20 cellular contexts compared by ENCODE assay signal in genomic region chr10:232878-233277, GRCh38.
DNase-seq lines count a peak whose midpoint lies in the region; ATAC-seq, FAIRE-seq and TF ChIP-seq lines count a peak whose summit lies in the region.
"Had no signal": no experiment of that assay in that cellular context is flagged by ENCODE, and none has a peak within 500 bp of the region (broad histone marks: within the 10 kb centered on the region; RNA-seq: fewer than 3 reads in every experiment).

No MANE protein-coding gene starts in this region.

- no peak overlapping the region for H3K4me3 ChIP-seq in CD8-positive, alpha-beta T cell (ENCODE audit: low read depth, low read length)
- no peak overlapping the region for H3K4me3 ChIP-seq in astrocyte (ENCODE audit: insufficient read depth, low read depth, low read length)
- H3K4me3 ChIP-seq in thyroid gland (replicated peaks in 1 of 3) = no peak overlapping the region
- H3K4me3 ChIP-seq: BLaER1, GM23248 had no signal

- peak in 2 of 7 experiments; percentile 9 to 42 for DNase-seq in CD8-positive, alpha-beta T cell
- DNase-seq in T-helper 17 cell = no peak
- no peak for DNase-seq in astrocyte (ENCODE audit: low read depth)
- DNase-seq in thyroid gland = no peak
- DNase-seq in GM19240 (ENCODE audit: insufficient read length, low spot score) = no peak
- no peak for DNase-seq in SKM-1 treated with dmso at 0.1 percent for 144 hours (lab: John Stamatoyannopoulos, UW; ENCODE audit: unreplicated experiment)
- DNase-seq: Calu3; CD4-positive, CD25-positive, alpha-beta regulatory T cell; COR-L47; DMS53; DMS79 treated with DMSO at 0.1 percent for 48 hours; GF-D8; GM23248; H7; HCEC 1CT had no signal

- H3K27ac ChIP-seq in CD8-positive, alpha-beta T cell (ENCODE audit: low read depth, low read length) = no peak overlapping the region
- H3K27ac ChIP-seq in astrocyte (ENCODE audit: low read depth, low read length) (no peak overlapping the region), thyroid gland (peak overlapping the region; percentile 67 to 83 (median 79))
- H3K27ac ChIP-seq: BLaER1, C4-2B, GM23248 had no signal

- peaks cover 9% of the 10 kb centered on the region for H3K79me2 ChIP-seq in astrocyte (ENCODE audit: insufficient read depth, low read length)

- H3K36me3 Mint-ChIP-seq in CD8-positive, alpha-beta T cell = peaks cover 36% of the 10 kb centered on the region
- H3K36me3 Mint-ChIP-seq in T-helper 17 cell (ENCODE audit: low read depth) (no peaks in the 10 kb centered on the region), astrocyte (ENCODE audit: low read depth, unreplicated experiment) (peaks cover 3% of the 10 kb centered on the region)

- peak; percentile 77 for ATAC-seq in CD8-positive, alpha-beta T cell
- no peak for ATAC-seq in T-helper 17 cell

- no peaks in the 10 kb centered on the region for H3K36me3 ChIP-seq in CD8-positive, alpha-beta T cell (ENCODE audit: insufficient read depth, low read length)
- H3K36me3 ChIP-seq in astrocyte (ENCODE audit: insufficient read depth, low read length) (no peaks in the 10 kb centered on the region), thyroid gland (no peaks in the 10 kb centered on the region)

- H4K20me1 ChIP-seq in astrocyte (ENCODE audit: insufficient read depth, low read length) = no peaks in the 10 kb centered on the region
- H4K20me1 ChIP-seq: BLaER1 had no signal

- H3K27me3 Mint-ChIP-seq in CD8-positive, alpha-beta T cell (ENCODE audit: low read depth) = no peaks in the 10 kb centered on the region
- H3K27me3 Mint-ChIP-seq in T-helper 17 cell = no peaks in the 10 kb centered on the region
- H3K27me3 Mint-ChIP-seq in astrocyte (ENCODE audit: low read depth, unreplicated experiment) = no peaks in the 10 kb centered on the region
- H3K27me3 Mint-ChIP-seq: CD4-positive, CD25-positive, alpha-beta regulatory T cell had no signal

- intact Hi-C loops in CD8-positive, alpha-beta T cell (cut with DNase I, micrococcal nuclease) = no loop called here
- intact Hi-C loops in thyroid gland (cut with DNase I) = no loop called here

- no peak overlapping the region for H3K4me2 ChIP-seq in astrocyte (ENCODE audit: low read length)
- H3K4me2 ChIP-seq: BLaER1 had no signal

- FAIRE-seq in astrocyte (lab: Jason Lieb, UNC) = peak; percentile 23
- FAIRE-seq: GM12891, GM18507, H1 had no signal

- H3K9ac ChIP-seq in astrocyte (ENCODE audit: low read length) = no peak overlapping the region
- H3K9ac ChIP-seq: BLaER1, GM23248 had no signal

- no peaks in the 10 kb centered on the region for H3K27me3 ChIP-seq in CD8-positive, alpha-beta T cell (ENCODE audit: insufficient read depth, low read length)
- H3K27me3 ChIP-seq in astrocyte (ENCODE audit: insufficient read depth, low read length) = no peaks in the 10 kb centered on the region
- no peaks in the 10 kb centered on the region for H3K27me3 ChIP-seq in thyroid gland
- H3K27me3 ChIP-seq: BLaER1 had no signal

- POLR2A ChIA-PET in CD8-positive, alpha-beta T cell (lab: Charles Lee) = no interaction called here

- TF ChIP-seq POLR2A in thyroid gland (IDR thresholded peaks at IDR 0.05) = no peak

- TF ChIP-seq CTCF in CD8-positive, alpha-beta T cell (IDR thresholded peaks at IDR 0.05) = no peak
- TF ChIP-seq CTCF in astrocyte (IDR thresholded peaks at IDR 0.05; ENCODE audit: insufficient read depth, low read depth, low read length) (no peak), thyroid gland (IDR thresholded peaks at IDR 0.05) (no peak)

- H3K4me3 Mint-ChIP-seq in CD8-positive, alpha-beta T cell = peak overlapping the region; percentile 30
- H3K4me3 Mint-ChIP-seq in T-helper 17 cell = no peak overlapping the region
- H3K4me3 Mint-ChIP-seq in astrocyte (ENCODE audit: unreplicated experiment) = no peak overlapping the region
- H3K4me3 Mint-ChIP-seq: CD4-positive, CD25-positive, alpha-beta regulatory T cell had no signal

- no peaks in the 10 kb centered on the region for H3K9me3 Mint-ChIP-seq in CD8-positive, alpha-beta T cell
- no peaks in the 10 kb centered on the region for H3K9me3 Mint-ChIP-seq in astrocyte (ENCODE audit: unreplicated experiment)
- H3K9me3 Mint-ChIP-seq: CD4-positive, CD25-positive, alpha-beta regulatory T cell had no signal

- peaks cover 25% of the 10 kb centered on the region for H3K4me1 Mint-ChIP-seq in CD8-positive, alpha-beta T cell (ENCODE audit: low read depth)
- peaks cover 15% of the 10 kb centered on the region for H3K4me1 Mint-ChIP-seq in T-helper 17 cell
- no peaks in the 10 kb centered on the region for H3K4me1 Mint-ChIP-seq in astrocyte (ENCODE audit: low read depth, unreplicated experiment)

- peak overlapping the region; percentile 33 for H3K27ac Mint-ChIP-seq in CD8-positive, alpha-beta T cell
- H3K27ac Mint-ChIP-seq in T-helper 17 cell = peak overlapping the region; percentile 19
- no peak overlapping the region for H3K27ac Mint-ChIP-seq in astrocyte (ENCODE audit: unreplicated experiment)

- CTCF ChIA-PET in CD8-positive, alpha-beta T cell (lab: Charles Lee) = no interaction called here

- H3K4me1 ChIP-seq in CD8-positive, alpha-beta T cell (ENCODE audit: insufficient read depth, low read length) = no peaks in the 10 kb centered on the region
- H3K4me1 ChIP-seq in astrocyte (ENCODE audit: insufficient read depth, low read length) (no peaks in the 10 kb centered on the region), thyroid gland (peaks cover 8 to 16% of the 10 kb centered on the region in 2 donors)
- H3K4me1 ChIP-seq: BLaER1 had no signal

- no peak overlapping the region for H2AFZ ChIP-seq in astrocyte (ENCODE audit: low read depth, low read length)
- H2AFZ ChIP-seq: GM23248 had no signal

- 92 to 98% methylated on average over 9 to 11 of the region's 11 CpGs for WGBS in thyroid gland, 2 donors

- H3K9me3 ChIP-seq in CD8-positive, alpha-beta T cell (ENCODE audit: low read length) = no peaks in the 10 kb centered on the region
- no peaks in the 10 kb centered on the region for H3K9me3 ChIP-seq in T-helper 17 cell (ENCODE audit: control insufficient read depth, low read length, poor library complexity, severe bottlenecking)
- H3K9me3 ChIP-seq in astrocyte (ENCODE audit: insufficient read depth, low read depth, low read length) = no peaks in the 10 kb centered on the region
- H3K9me3 ChIP-seq in thyroid gland = no peaks in the 10 kb centered on the region
- H3K9me3 ChIP-seq: BLaER1 had no signal

Comparison
In these comparisons a context has a peak if more than half of its experiments do, and no peak if none do; other contexts are left out.
1. H3K27ac ChIP-seq: peak in thyroid gland (3 of 3); none in CD8-positive, alpha-beta T cell (single experiment) and astrocyte (single experiment).